In the genomic region with DNA sequence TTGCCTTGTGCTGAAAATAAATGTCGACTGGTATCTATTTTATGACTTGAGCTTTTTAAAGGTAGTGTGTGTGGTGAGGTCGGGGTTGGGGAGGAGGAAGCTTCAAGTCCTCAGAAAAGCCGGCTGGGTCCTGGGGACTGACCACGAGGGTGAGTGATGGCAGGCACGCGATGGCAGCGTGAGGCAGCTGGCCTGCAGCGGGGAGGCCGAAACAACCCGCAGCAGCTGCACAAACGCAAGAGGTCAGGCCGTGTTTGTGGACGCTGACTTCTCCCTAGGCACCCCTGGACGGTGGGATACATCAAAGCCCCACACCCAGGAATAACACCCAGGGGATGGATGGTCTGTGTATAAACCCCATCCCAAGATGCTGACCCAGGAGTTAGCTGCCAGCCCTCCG, we compare ENCODE assay signal across 20 cellular contexts.
"Had no signal": no experiment of that assay in that cellular context is flagged by ENCODE, and none has a peak within 500 bp of the region (broad histone marks: within the 10 kb centered on the region; RNA-seq: fewer than 3 reads in every experiment).

No MANE protein-coding gene starts in this region.

- DNase-seq: activated CD4-positive, alpha-beta T cell treated with anti-CD3 and anti-CD28 coated beads for 48 hours; activated CD4-positive, CD25-positive, alpha-beta regulatory T cell; activated CD8-positive, alpha-beta T cell treated with anti-CD3 and anti-CD28 coated beads for 36 hours; activated naive CD4-positive, alpha-beta T cell treated with Interleukin-2 at 50 U/mL for 16 hours; activated naive CD8-positive, alpha-beta T cell treated with anti-CD3 and anti-CD28 coated beads, Interleukin-2, amount 50 U/mL, for 24 hours; activated T-cell treated with anti-CD3 and anti-CD28 coated beads, Interleukin-2, amount 50 U/mL, for 1 hour; aorta; brain microvascular endothelial cell; colonic mucosa; foreskin keratinocyte; hypothalamus; left lung; naive B cell; stimulated activated CD4-positive, alpha-beta T cell treated with anti-CD3 and anti-CD28 coated beads, Interleukin-2, amount 100 ng/mL, for 24 hours; stimulated activated naive CD4-positive, alpha-beta T cell treated with Interleukin-2 at 50 U/mL for 16 hours; T-helper 9 cell; tibial artery had no signal

- H3K27me3 ChIP-seq: brain microvascular endothelial cell, colonic mucosa, foreskin keratinocyte, neural progenitor cell had no signal

- H3K9ac ChIP-seq: neural progenitor cell had no signal

- H3K9me3 Mint-ChIP-seq: activated naive CD8-positive, alpha-beta T cell treated with anti-CD3 and anti-CD28 coated beads, Interleukin-2, amount 50 U/mL, for 24 hours; activated T-helper 2 cell treated with anti-CD3 and anti-CD28 coated beads, Interferon-gamma antibody, Interleukin-2, Interleukin-4, amounts not matched to agents 10 μg/mL and 5 μg/mL and 100 μg/mL, durations not matched to agents 14 hours and 24 hours and 36 hours; central memory CD8-positive, alpha-beta T cell; naive B cell had no signal

- H3K4me3 Mint-ChIP-seq: activated CD8-positive, alpha-beta T cell treated with anti-CD3 and anti-CD28 coated beads for 36 hours; activated naive CD8-positive, alpha-beta T cell treated with anti-CD3 and anti-CD28 coated beads, Interleukin-2, amount 50 U/mL, for 24 hours; central memory CD8-positive, alpha-beta T cell; neural progenitor cell had no signal

- H3K4me2 ChIP-seq: neural progenitor cell had no signal

- H3K4me3 ChIP-seq: colonic mucosa, left lung, neural progenitor cell, tibial artery had no signal

- H3K9me3 ChIP-seq: colonic mucosa, left lung had no signal

- H2AFZ ChIP-seq: neural progenitor cell had no signal

- H3K4me1 ChIP-seq: colonic mucosa, foreskin keratinocyte, left lung, tibial artery had no signal

- H3K36me3 ChIP-seq: brain microvascular endothelial cell, colonic mucosa, left lung, neural progenitor cell, tibial artery had no signal

- H3K27ac ChIP-seq: brain microvascular endothelial cell, colonic mucosa, foreskin keratinocyte, left lung, neural progenitor cell, tibial artery had no signal

- H3K36me3 Mint-ChIP-seq: naive B cell had no signal

- ATAC-seq: activated CD8-positive, alpha-beta T cell treated with anti-CD3 and anti-CD28 coated beads for 36 hours; activated naive CD8-positive, alpha-beta T cell treated with anti-CD3 and anti-CD28 coated beads, Interleukin-2, amount 50 U/mL, for 24 hours; foreskin keratinocyte; left lung had no signal

- H3K27ac Mint-ChIP-seq: activated CD8-positive, alpha-beta T cell treated with anti-CD3 and anti-CD28 coated beads for 36 hours; activated naive CD8-positive, alpha-beta T cell treated with anti-CD3 and anti-CD28 coated beads, Interleukin-2, amount 50 U/mL, for 24 hours; activated T-helper 2 cell treated with anti-CD3 and anti-CD28 coated beads, Interferon-gamma antibody, Interleukin-2, Interleukin-4, amounts not matched to agents 10 μg/mL and 5 μg/mL and 100 μg/mL, durations not matched to agents 14 hours and 24 hours and 36 hours; naive B cell; neural progenitor cell had no signal
